Comparison of ENCODE assay signal across 14 cellular contexts in genomic region chr2:241902357-241902991, GRCh38. TPM values are rescaled to one million over a fixed set of nuclear protein-coding genes. Genes with fewer than 3 reads are reported as not detected.
DNase-seq lines count a peak whose midpoint lies in the region; ATAC-seq lines count a peak whose summit lies in the region.
"Had no signal": no experiment of that assay in that cellular context is flagged by ENCODE, and none has a peak within 500 bp of the region (broad histone marks: within the 10 kb centered on the region; RNA-seq: fewer than 3 reads in every experiment).

No MANE protein-coding gene starts in this region.

- intact Hi-C loops in left cardiac atrium (cut with DNase I) (no loop called here), sciatic nerve (cut with DNase I) (no loop called here)

- no peaks in the 10 kb centered on the region for H3K9me3 Mint-ChIP-seq in activated naive CD8-positive, alpha-beta T cell treated with anti-CD3 and anti-CD28 coated beads for 36 hours
- H3K9me3 Mint-ChIP-seq: activated CD4-positive, alpha-beta memory T cell treated with anti-CD3 and anti-CD28 coated beads for 36 hours had no signal

- peaks cover 6% of the 10 kb centered on the region for H3K36me3 Mint-ChIP-seq in activated naive CD8-positive, alpha-beta T cell treated with anti-CD3 and anti-CD28 coated beads for 36 hours

- no peak overlapping the region for H3K27ac Mint-ChIP-seq in activated naive CD8-positive, alpha-beta T cell treated with anti-CD3 and anti-CD28 coated beads for 36 hours
- H3K27ac Mint-ChIP-seq: activated CD4-positive, alpha-beta memory T cell treated with anti-CD3 and anti-CD28 coated beads for 36 hours had no signal

- DNase-seq in D341Med (ENCODE audit: low spot score) (peak; percentile 26), NCI-H2171 treated with DMSO at 0.1 percent for 48 hours (lab: John Stamatoyannopoulos, UW) (peak; percentile 10), left cardiac atrium (peak; percentile 26), sciatic nerve (ENCODE audit: low spot score) (peak; percentile 56), SW 1271 (lab: John Stamatoyannopoulos, UW) (no peak), NCI-H226 (no peak)
- no peak for DNase-seq in activated naive CD8-positive, alpha-beta T cell treated with anti-CD3 and anti-CD28 coated beads for 36 hours
- DNase-seq: activated CD4-positive, alpha-beta memory T cell treated with anti-CD3 and anti-CD28 coated beads for 36 hours; DND-41; NCI-H2227 treated with DMSO at 0.1 percent for 48 hours had no signal

- no peak overlapping the region for H3K4me3 Mint-ChIP-seq in activated naive CD8-positive, alpha-beta T cell treated with anti-CD3 and anti-CD28 coated beads for 36 hours
- H3K4me3 Mint-ChIP-seq: activated CD4-positive, alpha-beta memory T cell treated with anti-CD3 and anti-CD28 coated beads for 36 hours had no signal

- H3K27me3 Mint-ChIP-seq in activated naive CD8-positive, alpha-beta T cell treated with anti-CD3 and anti-CD28 coated beads for 36 hours, result no peaks in the 10 kb centered on the region
- H3K27me3 Mint-ChIP-seq: activated CD4-positive, alpha-beta memory T cell treated with anti-CD3 and anti-CD28 coated beads for 36 hours had no signal

- no peaks in the 10 kb centered on the region for H3K4me1 Mint-ChIP-seq in activated naive CD8-positive, alpha-beta T cell treated with anti-CD3 and anti-CD28 coated beads for 36 hours

- peak in 1 of 2 donors; percentile 10 for ATAC-seq in left cardiac atrium
- no peak for ATAC-seq in sciatic nerve
- no peak for ATAC-seq in HG03159 (IDR thresholded peaks at IDR 0.05; ENCODE audit: unreplicated experiment)

RNA-seq across cellular contexts. Expression of gene RTP5, which starts 32.9 kb away (rescaled TPM):
- total RNA-seq in left cardiac atrium, result under 1 TPM in 1 of 2 donors, not detected in 1; 0.12 TPM
- total RNA-seq in sciatic nerve, result not detected
- total RNA-seq in activated naive CD8-positive, alpha-beta T cell treated with anti-CD3 and anti-CD28 coated beads for 36 hours, result under 1 TPM in 1 of 2 experiments, not detected in 1; 0.20 TPM
- total RNA-seq: cardiac muscle cell; epithelial cell of proximal tubule; T-helper 1 cell treated with Interleukin-12 subunit alpha and Interleukin-12 subunit beta and Interleukin-4 antibody, amounts not matched to agents 30 ng/mL and 1 ng/mL, for 36 hours had no signal

RNA-seq across cellular contexts. Expression of gene PDCD1, which starts 43.8 kb away (rescaled TPM):
- 1 to 10 TPM; 1.2 to 1.5 TPM for total RNA-seq in left cardiac atrium
- total RNA-seq in sciatic nerve, result 0.27 TPM
- 10 to 100 TPM; 24.3 TPM for total RNA-seq in activated naive CD8-positive, alpha-beta T cell treated with anti-CD3 and anti-CD28 coated beads for 36 hours
- total RNA-seq: cardiac muscle cell had no signal

Comparison
In these comparisons a context has a peak if more than half of its experiments do, and no peak if none do; other contexts are left out.
1. DNase-seq: peak in D341Med (single experiment), NCI-H2171 treated with DMSO at 0.1 percent for 48 hours (single experiment), left cardiac atrium (single experiment) and sciatic nerve (single experiment); none in SW 1271 (0 of 2), activated naive CD8-positive, alpha-beta T cell treated with anti-CD3 and anti-CD28 coated beads for 36 hours (single experiment) and NCI-H226 (single experiment).
2. RNA of gene PDCD1, which starts 43.8 kb away (total RNA-seq): 24.3 TPM in activated naive CD8-positive, alpha-beta T cell treated with anti-CD3 and anti-CD28 coated beads for 36 hours; 1.2 to 1.5 TPM in left cardiac atrium and 0.27 TPM in sciatic nerve (single experiment); every median in the first group is over 4 times any median in the second.